8 cellular contexts compared by ENCODE assay signal in the genomic region with DNA sequence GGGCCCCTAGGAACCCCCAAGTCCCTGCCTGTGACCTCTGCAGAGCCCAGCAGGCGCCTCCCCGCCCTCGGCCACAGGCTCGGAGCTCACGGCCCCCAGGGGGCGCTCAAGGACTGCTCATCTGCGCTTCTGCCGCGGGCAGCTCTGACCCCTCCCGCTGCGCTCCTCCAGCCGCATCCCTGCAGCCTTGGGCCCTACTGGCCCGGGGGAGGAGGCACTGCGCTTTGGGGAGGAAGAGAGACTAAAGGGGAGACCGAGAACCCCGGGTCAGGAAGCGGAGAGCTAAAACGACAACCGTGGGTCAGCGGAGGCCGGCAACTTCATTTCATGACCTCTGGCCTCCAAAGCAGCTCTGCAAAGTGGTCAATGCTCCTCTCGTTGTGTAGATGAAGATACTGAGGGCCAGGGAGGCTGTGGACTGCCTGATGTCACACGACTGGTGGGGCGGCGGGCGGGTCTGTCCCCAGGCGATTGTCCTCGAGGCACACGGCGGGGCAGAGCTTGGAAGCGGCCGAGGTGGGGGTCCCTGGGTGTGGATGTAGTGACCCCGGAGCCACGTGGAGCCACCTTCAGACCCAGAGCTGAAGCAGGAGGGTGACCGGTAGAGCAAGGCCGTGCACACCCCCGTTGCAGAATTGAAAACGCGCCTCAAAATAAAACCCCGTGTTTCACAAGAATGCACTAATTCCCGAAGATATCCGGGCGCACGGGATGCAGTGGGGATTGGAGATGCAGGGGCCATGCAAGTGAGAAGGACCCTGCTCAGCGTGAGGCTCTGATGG. TPM values are rescaled to one million over a fixed set of nuclear protein-coding genes. Genes with fewer than 3 reads are reported as not detected.
DNase-seq lines count a peak whose midpoint lies in the region; ATAC-seq and TF ChIP-seq lines count a peak whose summit lies in the region.

No MANE protein-coding gene starts in this region.

- in situ Hi-C loops in KBM-7 (cut with MboI; ENCODE audit: low pct_unique_long_range_greater_than_20kb, low sequenced_read_pairs), result no loop called here

- peak; percentile 63 for ATAC-seq in foreskin keratinocyte
- ATAC-seq in stimulated activated memory B cell treated with anti-CD40 and anti-IgM and Interleukin-4, amounts not matched to agents 10 μg/mL and 1 μg/mL and 100 μg/mL, for 72 hours, result peak; percentile 88

- no peak overlapping the region for H3K27ac Mint-ChIP-seq in nephron progenitor cell
- H3K27ac Mint-ChIP-seq in stimulated activated memory B cell treated with anti-CD40 and anti-IgM and Interleukin-4, amounts not matched to agents 10 μg/mL and 1 μg/mL and 100 μg/mL, for 72 hours, result peak overlapping the region; percentile 80

- DNase-seq in NCI-H1436 (lab: John Stamatoyannopoulos, UW) (peak; percentile 58), NCI-H1436 treated with DMSO at 0.1 percent for 48 hours (lab: John Stamatoyannopoulos, UW) (no peak), KBM-7 (peak; percentile 85), RPMI7951 (ENCODE audit: low read depth) (peak; percentile 66), foreskin keratinocyte (peak; percentile 11 to 35), nephron progenitor cell (peak; percentile 93)
- peak; percentile 73 for DNase-seq in activated T-helper 9 cell treated with anti-CD3 and anti-CD28 coated beads, Interleukin-2, amount 50 U/mL, for 16 hours (ENCODE audit: low read depth)

- H3K27me3 ChIP-seq in foreskin keratinocyte, result peaks cover 14% of the 10 kb centered on the region

- peaks cover 38% of the 10 kb centered on the region for H3K27me3 Mint-ChIP-seq in nephron progenitor cell (ENCODE audit: low read depth, poor library complexity)
- H3K27me3 Mint-ChIP-seq in stimulated activated memory B cell treated with anti-CD40 and anti-IgM and Interleukin-4, amounts not matched to agents 10 μg/mL and 1 μg/mL and 100 μg/mL, for 72 hours, result peaks cover 80% of the 10 kb centered on the region

- H3K36me3 Mint-ChIP-seq in nephron progenitor cell (ENCODE audit: low read depth), result no peaks in the 10 kb centered on the region
- H3K36me3 Mint-ChIP-seq in stimulated activated memory B cell treated with anti-CD40 and anti-IgM and Interleukin-4, amounts not matched to agents 10 μg/mL and 1 μg/mL and 100 μg/mL, for 72 hours, result no peaks in the 10 kb centered on the region

- H3K4me3 Mint-ChIP-seq in nephron progenitor cell, result no peak overlapping the region
- H3K4me3 Mint-ChIP-seq in stimulated activated memory B cell treated with anti-CD40 and anti-IgM and Interleukin-4, amounts not matched to agents 10 μg/mL and 1 μg/mL and 100 μg/mL, for 72 hours, result peak overlapping the region; percentile 44

- H3K4me1 ChIP-seq in foreskin keratinocyte, result no peaks in the 10 kb centered on the region

- peaks cover 9% of the 10 kb centered on the region for H3K9me3 Mint-ChIP-seq in nephron progenitor cell
- H3K9me3 Mint-ChIP-seq in stimulated activated memory B cell treated with anti-CD40 and anti-IgM and Interleukin-4, amounts not matched to agents 10 μg/mL and 1 μg/mL and 100 μg/mL, for 72 hours, result no peaks in the 10 kb centered on the region

- H3K27ac ChIP-seq in foreskin keratinocyte, result no peak overlapping the region

- peaks cover 24% of the 10 kb centered on the region for H3K4me1 Mint-ChIP-seq in nephron progenitor cell
- peaks cover 14% of the 10 kb centered on the region for H3K4me1 Mint-ChIP-seq in stimulated activated memory B cell treated with anti-CD40 and anti-IgM and Interleukin-4, amounts not matched to agents 10 μg/mL and 1 μg/mL and 100 μg/mL, for 72 hours

- TF ChIP-seq CTCF in foreskin keratinocyte (conservative IDR thresholded peaks at IDR 0.05) (peak; percentile 94), nephron progenitor cell (IDR thresholded peaks at IDR 0.05) (peak; percentile 92)

RNA-seq across cellular contexts. Expression of gene KRTAP5-6, which starts 2.7 kb away (rescaled TPM):
- total RNA-seq in RPMI7951 (2014; rRNA removed; shearing (Covaris generic)), result not detected in 2 replicates
- not detected in 2 replicates for total RNA-seq in foreskin keratinocyte
- not detected in 2 replicates for polyA plus RNA-seq in foreskin keratinocyte

RNA-seq across cellular contexts. Expression of gene IFITM10, which starts 56.1 kb away (rescaled TPM):
- 4.3 and 6.6 TPM in 2 replicates for total RNA-seq in RPMI7951 (2014; rRNA removed; shearing (Covaris generic))
- 0.04 and 0.14 TPM in 2 replicates for total RNA-seq in foreskin keratinocyte
- polyA plus RNA-seq in foreskin keratinocyte, result 0.06 TPM in 1 of 2 replicates, not detected in the other
